1 cellular context compared by ENCODE assay signal in the genomic region with DNA sequence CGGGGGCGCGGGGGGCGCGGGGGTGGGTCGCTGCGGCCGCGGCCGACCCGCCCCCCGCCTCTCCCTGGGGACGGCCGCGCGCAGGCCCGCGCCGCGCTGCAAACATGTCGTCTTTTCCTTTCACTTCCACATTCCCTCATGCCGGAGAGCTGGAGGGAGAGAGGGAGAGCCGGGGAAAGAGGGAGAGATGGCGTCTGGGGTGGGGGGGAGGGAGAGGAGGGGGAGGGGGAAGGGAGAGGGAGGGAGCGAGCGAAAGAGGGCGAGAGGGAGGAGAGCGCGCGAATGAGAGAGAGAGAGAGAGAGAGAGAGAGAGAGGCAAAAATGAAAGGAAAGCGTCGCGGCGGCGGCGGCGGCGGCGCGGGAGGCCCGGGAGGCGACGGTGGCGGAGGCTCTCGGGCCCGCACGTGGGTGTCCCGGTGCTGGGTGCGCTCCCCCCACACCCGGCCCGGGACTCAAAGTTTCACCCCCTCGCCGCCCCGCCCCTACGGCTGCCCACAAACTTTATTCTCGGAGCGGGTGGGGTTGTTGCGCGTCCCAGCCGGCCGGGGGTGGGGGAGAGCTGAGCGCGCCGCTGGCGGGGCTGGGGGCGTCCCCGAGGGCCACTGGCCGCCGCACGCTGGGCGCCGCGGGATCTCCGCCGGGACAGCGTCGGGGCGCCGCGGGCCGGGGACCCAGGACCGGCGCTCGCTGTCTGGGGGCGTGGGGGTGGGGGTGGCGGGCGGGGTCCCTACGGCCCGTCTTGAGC.
TF ChIP-seq lines count a peak whose summit lies in the region.

No MANE protein-coding gene starts in this region.

TF ChIP-seq in HEK293, 187 proteins besides CTCF, POLR2A, EP300 and RAD21 (continued from another document):
- 0 out of 2 replicates have a peak, but pooled peaks have one; percentile 34 for TF ChIP-seq IKZF3 (tag by site-specific recombination; IDR thresholded peaks at IDR 0.05)
- peak; percentile 51; the same call in 1 of the 2 replicates for TF ChIP-seq ZBTB20 (tag by site-specific recombination; IDR thresholded peaks at IDR 0.05)
- 0 out of 2 replicates have a peak, but pooled peaks have one; percentile 17 for TF ChIP-seq ZNF660 (tag by site-specific recombination; IDR thresholded peaks at IDR 0.05)
- TF ChIP-seq, protein P1, sequence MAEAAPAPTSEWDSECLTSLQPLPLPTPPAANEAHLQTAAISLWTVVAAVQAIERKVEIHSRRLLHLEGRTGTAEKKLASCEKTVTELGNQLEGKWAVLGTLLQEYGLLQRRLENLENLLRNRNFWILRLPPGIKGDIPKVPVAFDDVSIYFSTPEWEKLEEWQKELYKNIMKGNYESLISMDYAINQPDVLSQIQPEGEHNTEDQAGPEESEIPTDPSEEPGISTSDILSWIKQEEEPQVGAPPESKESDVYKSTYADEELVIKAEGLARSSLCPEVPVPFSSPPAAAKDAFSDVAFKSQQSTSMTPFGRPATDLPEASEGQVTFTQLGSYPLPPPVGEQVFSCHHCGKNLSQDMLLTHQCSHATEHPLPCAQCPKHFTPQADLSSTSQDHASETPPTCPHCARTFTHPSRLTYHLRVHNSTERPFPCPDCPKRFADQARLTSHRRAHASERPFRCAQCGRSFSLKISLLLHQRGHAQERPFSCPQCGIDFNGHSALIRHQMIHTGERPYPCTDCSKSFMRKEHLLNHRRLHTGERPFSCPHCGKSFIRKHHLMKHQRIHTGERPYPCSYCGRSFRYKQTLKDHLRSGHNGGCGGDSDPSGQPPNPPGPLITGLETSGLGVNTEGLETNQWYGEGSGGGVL (tag by site-specific recombination; IDR thresholded peaks at IDR 0.05) = peak; percentile 95
- no peak for TF ChIP-seq ZBTB1 (tag by site-specific recombination; IDR thresholded peaks at IDR 0.05)
- TF ChIP-seq, protein P2, sequence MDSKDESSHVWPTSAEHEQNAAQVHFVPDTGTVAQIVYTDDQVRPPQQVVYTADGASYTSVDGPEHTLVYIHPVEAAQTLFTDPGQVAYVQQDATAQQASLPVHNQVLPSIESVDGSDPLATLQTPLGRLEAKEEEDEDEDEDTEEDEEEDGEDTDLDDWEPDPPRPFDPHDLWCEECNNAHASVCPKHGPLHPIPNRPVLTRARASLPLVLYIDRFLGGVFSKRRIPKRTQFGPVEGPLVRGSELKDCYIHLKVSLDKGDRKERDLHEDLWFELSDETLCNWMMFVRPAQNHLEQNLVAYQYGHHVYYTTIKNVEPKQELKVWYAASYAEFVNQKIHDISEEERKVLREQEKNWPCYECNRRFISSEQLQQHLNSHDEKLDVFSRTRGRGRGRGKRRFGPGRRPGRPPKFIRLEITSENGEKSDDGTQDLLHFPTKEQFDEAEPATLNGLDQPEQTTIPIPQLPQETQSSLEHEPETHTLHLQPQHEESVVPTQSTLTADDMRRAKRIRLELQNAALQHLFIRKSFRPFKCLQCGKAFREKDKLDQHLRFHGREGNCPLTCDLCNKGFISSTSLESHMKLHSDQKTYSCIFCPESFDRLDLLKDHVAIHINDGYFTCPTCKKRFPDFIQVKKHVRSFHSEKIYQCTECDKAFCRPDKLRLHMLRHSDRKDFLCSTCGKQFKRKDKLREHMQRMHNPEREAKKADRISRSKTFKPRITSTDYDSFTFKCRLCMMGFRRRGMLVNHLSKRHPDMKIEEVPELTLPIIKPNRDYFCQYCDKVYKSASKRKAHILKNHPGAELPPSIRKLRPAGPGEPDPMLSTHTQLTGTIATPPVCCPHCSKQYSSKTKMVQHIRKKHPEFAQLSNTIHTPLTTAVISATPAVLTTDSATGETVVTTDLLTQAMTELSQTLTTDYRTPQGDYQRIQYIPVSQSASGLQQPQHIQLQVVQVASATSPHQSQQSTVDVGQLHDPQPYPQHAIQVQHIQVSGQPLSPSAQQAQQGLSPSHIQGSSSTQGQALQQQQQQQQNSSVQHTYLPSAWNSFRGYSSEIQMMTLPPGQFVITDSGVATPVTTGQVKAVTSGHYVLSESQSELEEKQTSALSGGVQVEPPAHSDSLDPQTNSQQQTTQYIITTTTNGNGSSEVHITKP (tag by site-specific recombination; IDR thresholded peaks at IDR 0.05) = peak; percentile 45
- no peak for TF ChIP-seq ZNF529 (tag by site-specific recombination; IDR thresholded peaks at IDR 0.05; ENCODE audit: insufficient replicate concordance)
- no peak for TF ChIP-seq OVOL3 (tag by site-specific recombination; IDR thresholded peaks at IDR 0.05)
